ENCODE assay signal across 14 cellular contexts in genomic region chr15:62889734-62890505, GRCh38.
DNase-seq lines count a peak whose midpoint lies in the region; ATAC-seq and TF ChIP-seq lines count a peak whose summit lies in the region.
"Had no signal": no experiment of that assay in that cellular context is flagged by ENCODE, and none has a peak within 500 bp of the region (broad histone marks: within the 10 kb centered on the region; RNA-seq: fewer than 3 reads in every experiment).

No MANE protein-coding gene starts in this region.

- TF ChIP-seq CTCF in SK-N-SH (IDR thresholded peaks at IDR 0.05) (no peak; the same call in 1 of the 2 replicates), choroid plexus epithelial cell (conservative IDR thresholded peaks at IDR 0.05; ENCODE audit: low read depth, low read length) (no peak), vagina (IDR thresholded peaks at IDR 0.05) (no peak)

- peaks cover 47% of the 10 kb centered on the region for H3F3A ChIP-seq in SK-N-SH (replicated peaks; ENCODE audit: insufficient read depth)

- intact Hi-C loops in vagina (cut with DNase I): no loop called here

- no peaks in the 10 kb centered on the region for H3K27me3 ChIP-seq in SK-N-SH (ENCODE audit: insufficient read depth)
- no peaks in the 10 kb centered on the region for H3K27me3 ChIP-seq in vagina

- H3K4me1 ChIP-seq in SK-N-SH (ENCODE audit: control insufficient read depth in 1 of 2, insufficient read depth in 2 of 2, low read depth in 1 of 2, low read length in 1 of 2) (peaks cover 22 to 31% of the 10 kb centered on the region in 2 experiments), vagina (peaks cover 13% of the 10 kb centered on the region)

- H4K20me1 ChIP-seq in SK-N-SH (ENCODE audit: insufficient read depth): no peaks in the 10 kb centered on the region

- H3K27ac ChIP-seq in SK-N-SH (ENCODE audit: low read depth in 2 of 2, low read length in 1 of 2) (peak overlapping the region in 1 of 2 experiments; percentile 97; a peak in 2 of 4 replicates), vagina (peak overlapping the region; percentile 31), caudate nucleus (ENCODE audit: low read depth, low read length) (no peak overlapping the region)
- H3K27ac ChIP-seq: thoracic aorta had no signal

- TF ChIP-seq EP300 in SK-N-SH (IDR thresholded peaks at IDR 0.05; ENCODE audit: borderline replicate concordance in 1 of 2, low read depth in 1 of 2, low read length in 1 of 2): no peak

- no peak for TF ChIP-seq RAD21 in SK-N-SH (IDR thresholded peaks at IDR 0.05; ENCODE audit: low read length)

- TF ChIP-seq POLR2A in vagina (IDR thresholded peaks at IDR 0.05): no peak

- H3K36me3 ChIP-seq in SK-N-SH (replicated peaks in 1 of 2; ENCODE audit: control insufficient read depth in 1 of 2, insufficient read depth in 2 of 2, low read length in 1 of 2) (no peaks in the 10 kb centered on the region), vagina (no peaks in the 10 kb centered on the region)
- H3K36me3 ChIP-seq: thoracic aorta had no signal

- POLR2A ChIA-PET in SK-N-SH (lab: Yijun Ruan, JAX): interaction anchor here (1.2 kb wide), 1 partner anchor 158 kb away, joined by 4 read pairs; no protein-coding TSS in a partner anchor

- H3K4me3 ChIP-seq in SK-N-SH (ENCODE audit: low read depth in 2 of 2, low read length in 1 of 2) (no peak overlapping the region), choroid plexus epithelial cell (ENCODE audit: low read depth, low read length) (no peak overlapping the region), vagina (no peak overlapping the region)
- H3K4me3 ChIP-seq: thoracic aorta had no signal

- CTCF ChIA-PET in SK-N-SH (lab: Yijun Ruan, JAX): interaction anchor here (1.2 kb wide), 1 partner anchor 11 kb away, joined by 4 read pairs; no protein-coding TSS in a partner anchor

- no peak for ATAC-seq in SK-N-SH treated with all-trans-retinoic acid at 6 μM for 48 hours

- 0 out of 2 replicates have a peak overlapping the region, but pooled peaks have one; percentile 5 for H2AFZ ChIP-seq in SK-N-SH (ENCODE audit: low read depth)

- 89% methylated on average over 5 of the region's 5 CpGs for WGBS in SK-N-SH (ENCODE audit: low lambda C conversion rate)

- H3K9me3 ChIP-seq in SK-N-SH: no peaks in the 10 kb centered on the region
- H3K9me3 ChIP-seq in vagina: no peaks in the 10 kb centered on the region
- H3K9me3 ChIP-seq: thoracic aorta had no signal

- H3K9ac ChIP-seq in SK-N-SH: no peak overlapping the region

- H3K9me2 ChIP-seq in SK-N-SH: no peaks in the 10 kb centered on the region

- H3K4me2 ChIP-seq in SK-N-SH: no peak overlapping the region

- DNase-seq in SK-N-SH: no peak
- peak; percentile 66 for DNase-seq in choroid plexus epithelial cell (ENCODE audit: low read depth)
- DNase-seq in lung microvascular endothelial cell (ENCODE audit: low read depth in 2 of 2): peak; percentile 62 to 87
- DNase-seq in vagina (ENCODE audit: extremely low spot score in 2 of 2): no peak
- no peak for DNase-seq in caudate nucleus (lab: John Stamatoyannopoulos, UW)
- DNase-seq in activated CD4-positive, CD25-positive, alpha-beta regulatory T cell treated with anti-CD3 and anti-CD28 coated beads, Interleukin-2, amount 50 U/mL, for 72 hours: no peak
- DNase-seq in NCI-H2107 treated with DMSO at 0.1 percent for 48 hours (lab: John Stamatoyannopoulos, UW; ENCODE audit: unreplicated experiment): no peak
- DNase-seq: activated CD4-positive, alpha-beta T cell treated with anti-CD3 and anti-CD28 coated beads, Interleukin-2, amount 50 U/mL, for 48 hours; activated gamma-delta T cell treated with Interleukin-2 at 50 U/mL for 16 hours; hypothalamus; KBM-7; midbrain had no signal

- H3K79me2 ChIP-seq in SK-N-SH (ENCODE audit: insufficient read depth): no peaks in the 10 kb centered on the region

TF ChIP-seq in SK-N-SH, 30 proteins besides CTCF, POLR2A, EP300 and RAD21:
- no peak for TF ChIP-seq TAF1 (IDR thresholded peaks at IDR 0.05; ENCODE audit: borderline replicate concordance, low read depth, low read length)
- TF ChIP-seq GABPA (IDR thresholded peaks at IDR 0.05; ENCODE audit: low read depth): no peak
- TF ChIP-seq RFX5 (IDR thresholded peaks at IDR 0.05; ENCODE audit: low read length): no peak
- TF ChIP-seq USF1 (IDR thresholded peaks at IDR 0.05; ENCODE audit: borderline replicate concordance, low read depth): no peak
TF ChIP-seq in SK-N-SH: peak in this region for 0.

TF ChIP-seq in SK-N-SH treated with all-trans-retinoic acid at 6 μM for 48 hours, 23 proteins besides CTCF, POLR2A, EP300 and RAD21:
- TF ChIP-seq, protein P1, sequence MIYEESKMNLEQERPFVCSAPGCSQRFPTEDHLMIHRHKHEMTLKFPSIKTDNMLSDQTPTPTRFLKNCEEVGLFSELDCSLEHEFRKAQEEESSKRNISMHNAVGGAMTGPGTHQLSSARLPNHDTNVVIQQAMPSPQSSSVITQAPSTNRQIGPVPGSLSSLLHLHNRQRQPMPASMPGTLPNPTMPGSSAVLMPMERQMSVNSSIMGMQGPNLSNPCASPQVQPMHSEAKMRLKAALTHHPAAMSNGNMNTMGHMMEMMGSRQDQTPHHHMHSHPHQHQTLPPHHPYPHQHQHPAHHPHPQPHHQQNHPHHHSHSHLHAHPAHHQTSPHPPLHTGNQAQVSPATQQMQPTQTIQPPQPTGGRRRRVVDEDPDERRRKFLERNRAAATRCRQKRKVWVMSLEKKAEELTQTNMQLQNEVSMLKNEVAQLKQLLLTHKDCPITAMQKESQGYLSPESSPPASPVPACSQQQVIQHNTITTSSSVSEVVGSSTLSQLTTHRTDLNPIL (CRISPR knock-in tag; IDR thresholded peaks at IDR 0.05; ENCODE audit: low read depth): no peak
- TF ChIP-seq ARNTL (CRISPR knock-in tag; IDR thresholded peaks at IDR 0.05; ENCODE audit: borderline replicate concordance, low read depth): no peak
- TF ChIP-seq SNAI2 (CRISPR knock-in tag; IDR thresholded peaks at IDR 0.05): no peak
- TF ChIP-seq ZNF565 (CRISPR knock-in tag; conservative IDR thresholded peaks at IDR 0.05; ENCODE audit: low read depth): no peak
- TF ChIP-seq BACH2 (CRISPR knock-in tag; IDR thresholded peaks at IDR 0.05; ENCODE audit: borderline replicate concordance): no peak
- no peak for TF ChIP-seq ZNF70 (CRISPR knock-in tag; IDR thresholded peaks at IDR 0.05)
- no peak for TF ChIP-seq PPARA (CRISPR knock-in tag; IDR thresholded peaks at IDR 0.05; ENCODE audit: borderline replicate concordance)
- TF ChIP-seq ZFP30 (CRISPR knock-in tag; IDR thresholded peaks at IDR 0.05): no peak
- TF ChIP-seq, protein P2, sequence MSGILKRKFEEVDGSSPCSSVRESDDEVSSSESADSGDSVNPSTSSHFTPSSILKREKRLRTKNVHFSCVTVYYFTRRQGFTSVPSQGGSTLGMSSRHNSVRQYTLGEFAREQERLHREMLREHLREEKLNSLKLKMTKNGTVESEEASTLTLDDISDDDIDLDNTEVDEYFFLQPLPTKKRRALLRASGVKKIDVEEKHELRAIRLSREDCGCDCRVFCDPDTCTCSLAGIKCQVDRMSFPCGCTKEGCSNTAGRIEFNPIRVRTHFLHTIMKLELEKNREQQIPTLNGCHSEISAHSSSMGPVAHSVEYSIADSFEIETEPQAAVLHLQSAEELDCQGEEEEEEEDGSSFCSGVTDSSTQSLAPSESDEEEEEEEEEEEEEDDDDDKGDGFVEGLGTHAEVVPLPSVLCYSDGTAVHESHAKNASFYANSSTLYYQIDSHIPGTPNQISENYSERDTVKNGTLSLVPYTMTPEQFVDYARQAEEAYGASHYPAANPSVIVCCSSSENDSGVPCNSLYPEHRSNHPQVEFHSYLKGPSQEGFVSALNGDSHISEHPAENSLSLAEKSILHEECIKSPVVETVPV (CRISPR knock-in tag; IDR thresholded peaks at IDR 0.05): no peak
- no peak for TF ChIP-seq ISL1 (CRISPR knock-in tag; IDR thresholded peaks at IDR 0.05)
TF ChIP-seq in SK-N-SH treated with all-trans-retinoic acid at 6 μM for 48 hours: peak in this region for 0.

Comparison
In these comparisons a context has a peak if more than half of its experiments do, and no peak if none do; other contexts are left out.
1. DNase-seq: peak in choroid plexus epithelial cell (single experiment) and lung microvascular endothelial cell (2 of 2); none in SK-N-SH (single experiment), vagina (0 of 2), caudate nucleus (0 of 61), activated CD4-positive, CD25-positive, alpha-beta regulatory T cell treated with anti-CD3 and anti-CD28 coated beads, Interleukin-2, amount 50 U/mL, for 72 hours (single experiment) and NCI-H2107 treated with DMSO at 0.1 percent for 48 hours (single experiment).